15 cellular contexts compared by ENCODE assay signal in genomic region chrX:13360146-13360545, GRCh38. TPM values are rescaled to one million over a fixed set of nuclear protein-coding genes. Genes with fewer than 3 reads are reported as not detected.
DNase-seq lines count a peak whose midpoint lies in the region; ATAC-seq, FAIRE-seq and TF ChIP-seq lines count a peak whose summit lies in the region.
"Had no signal": no experiment of that assay in that cellular context is flagged by ENCODE, and none has a peak within 500 bp of the region (broad histone marks: within the 10 kb centered on the region; RNA-seq: fewer than 3 reads in every experiment).

No MANE protein-coding gene starts in this region.

- no peak overlapping the region for H3K4me3 ChIP-seq in OCI-LY7 (ENCODE audit: low read depth, low read length, poor library complexity, severe bottlenecking)
- H3K4me3 ChIP-seq in mucosa of descending colon = no peak overlapping the region
- H3K4me3 ChIP-seq: K562, SJSA1 had no signal

- no peaks in the 10 kb centered on the region for H4K20me1 ChIP-seq in OCI-LY7 (ENCODE audit: insufficient read depth, low read length)

- TF ChIP-seq CTCF in OCI-LY7 (conservative IDR thresholded peaks at IDR 0.05; ENCODE audit: low read length) (no peak), mucosa of descending colon (IDR thresholded peaks at IDR 0.05) (no peak), progenitor cell of endocrine pancreas (IDR thresholded peaks at IDR 0.05; ENCODE audit: unreplicated experiment) (no peak), GM10266 (IDR thresholded peaks at IDR 0.05; ENCODE audit: control insufficient read depth, insufficient read depth, low read depth, missing control alignments) (no peak), nephron progenitor cell (IDR thresholded peaks at IDR 0.05) (no peak), Calu3 (IDR thresholded peaks at IDR 0.05; ENCODE audit: unreplicated experiment) (no peak)

- H3K4me1 ChIP-seq in OCI-LY7 (ENCODE audit: insufficient read depth, low read length, poor library complexity, severe bottlenecking) (no peaks in the 10 kb centered on the region), mucosa of descending colon (ENCODE audit: low read depth) (no peaks in the 10 kb centered on the region)
- H3K4me1 ChIP-seq: SJSA1 had no signal

- peak; percentile 74 for FAIRE-seq in GM12892 (lab: Jason Lieb, UNC)
- FAIRE-seq: K562 had no signal

- BruUV-seq in OCI-LY7 (replicated peaks; lab: Mats Ljungman, UMichigan) = no TSS peak
- BruUV-seq in Calu3 (replicated peaks; lab: Mats Ljungman, UMichigan) = no TSS peak

- POLR2A ChIA-PET in OCI-LY7 (lab: Charles Lee) = no interaction called here

- H3K4me3 Mint-ChIP-seq in progenitor cell of endocrine pancreas (ENCODE audit: low read depth) (no peak overlapping the region), nephron progenitor cell (no peak overlapping the region), Calu3 (ENCODE audit: low read depth, unreplicated experiment) (no peak overlapping the region)
- H3K4me3 Mint-ChIP-seq: CD14-positive monocyte had no signal

- H3K27me3 Mint-ChIP-seq in progenitor cell of endocrine pancreas (no peaks in the 10 kb centered on the region), nephron progenitor cell (ENCODE audit: low read depth, poor library complexity) (peaks cover 3% of the 10 kb centered on the region), Calu3 (ENCODE audit: unreplicated experiment) (no peaks in the 10 kb centered on the region)

- H3K36me3 ChIP-seq in OCI-LY7 (ENCODE audit: insufficient read depth, low read length) (no peaks in the 10 kb centered on the region), mucosa of descending colon (ENCODE audit: low read depth) (no peaks in the 10 kb centered on the region)
- H3K36me3 ChIP-seq: SJSA1 had no signal

- DNase-seq in GM12892 (ENCODE audit: insufficient read length) (no peak), NCI-H146 (lab: John Stamatoyannopoulos, UW) (peak; percentile 77), OCI-LY7 (ENCODE audit: low spot score) (peak; percentile 29), mucosa of descending colon (peak in 1 of 3 donors; percentile 32), progenitor cell of endocrine pancreas (ENCODE audit: low spot score, unreplicated experiment) (no peak), GM10266 (ENCODE audit: extremely low spot score) (no peak), nephron progenitor cell (no peak), Calu3 (no peak)
- DNase-seq: mesendoderm had no signal

- H3K4me1 Mint-ChIP-seq in progenitor cell of endocrine pancreas (ENCODE audit: low read depth) = no peaks in the 10 kb centered on the region
- peaks cover 6% of the 10 kb centered on the region for H3K4me1 Mint-ChIP-seq in nephron progenitor cell
- H3K4me1 Mint-ChIP-seq in Calu3 (ENCODE audit: low read depth, unreplicated experiment) = peaks cover 10% of the 10 kb centered on the region
- H3K4me1 Mint-ChIP-seq: CD14-positive monocyte had no signal

- no peak overlapping the region for H3K27ac ChIP-seq in OCI-LY7 (ENCODE audit: low read depth, low read length, poor library complexity, severe bottlenecking)
- H3K27ac ChIP-seq: SJSA1 had no signal

- intact Hi-C loops in OCI-LY7 (cut with micrococcal nuclease; ENCODE audit: unreplicated experiment) = loop anchor here (10.0 kb wide), 1 partner anchor 415 kb away; no protein-coding TSS in a partner anchor
- intact Hi-C loops in mucosa of descending colon (cut with DNase I, micrococcal nuclease) = no loop called here
- intact Hi-C loops in Calu3 (cut with micrococcal nuclease; ENCODE audit: unreplicated experiment) = no loop called here

- ATAC-seq in mucosa of descending colon = peak; percentile 49
- ATAC-seq: K562 had no signal

- CTCF ChIA-PET in OCI-LY7 (lab: Charles Lee; ENCODE audit: unreplicated experiment) (no interaction called here), Calu3 (lab: Charles Lee) (no interaction called here)

- TF ChIP-seq POLR2A in GM12892 (IDR thresholded peaks at IDR 0.05; ENCODE audit: low read depth, low read length) = no peak

- no peaks in the 10 kb centered on the region for H3K9me2 ChIP-seq in OCI-LY7 (ENCODE audit: insufficient read depth, low read length)

- H2AFZ ChIP-seq in OCI-LY7 (ENCODE audit: low read length) = no peak overlapping the region

- no peak overlapping the region for H3K4me2 ChIP-seq in OCI-LY7 (ENCODE audit: low read length)

- H3K9me3 Mint-ChIP-seq in progenitor cell of endocrine pancreas (ENCODE audit: low read depth) = peaks cover 11% of the 10 kb centered on the region
- H3K9me3 Mint-ChIP-seq in nephron progenitor cell = peaks cover 23% of the 10 kb centered on the region
- H3K9me3 Mint-ChIP-seq in Calu3 (ENCODE audit: low read depth, unreplicated experiment) = no peaks in the 10 kb centered on the region

- H3K27ac Mint-ChIP-seq in progenitor cell of endocrine pancreas = no peak overlapping the region
- H3K27ac Mint-ChIP-seq in nephron progenitor cell = no peak overlapping the region
- no peak overlapping the region for H3K27ac Mint-ChIP-seq in Calu3 (ENCODE audit: unreplicated experiment)
- H3K27ac Mint-ChIP-seq: CD14-positive monocyte had no signal

- H3K9me3 ChIP-seq in OCI-LY7 (ENCODE audit: low read length) (no peaks in the 10 kb centered on the region), mucosa of descending colon (no peaks in the 10 kb centered on the region)
- H3K9me3 ChIP-seq: SJSA1 had no signal

- H3K79me2 ChIP-seq in OCI-LY7 (ENCODE audit: insufficient read depth, low read depth, low read length) = no peaks in the 10 kb centered on the region

- peaks cover 1% of the 10 kb centered on the region for H3K36me3 Mint-ChIP-seq in progenitor cell of endocrine pancreas (ENCODE audit: insufficient read depth)
- no peaks in the 10 kb centered on the region for H3K36me3 Mint-ChIP-seq in nephron progenitor cell (ENCODE audit: low read depth)
- H3K36me3 Mint-ChIP-seq in Calu3 (ENCODE audit: insufficient read depth, unreplicated experiment) = no peaks in the 10 kb centered on the region
- H3K36me3 Mint-ChIP-seq: CD14-positive monocyte had no signal

RNA-seq across cellular contexts. Expression of gene ATXN3L, which starts 40.3 kb away (rescaled TPM):
- 1.1 TPM for polyA plus RNA-seq in GM12892 (2012; ENCODE audit: missing spikeins)
- total RNA-seq in OCI-LY7 (2014; rRNA removed; shearing (Covaris generic)) = not detected in 2 replicates
- total RNA-seq in OCI-LY7 (2022) = not detected in 2 replicates
- not detected for total RNA-seq in mucosa of descending colon
- not detected in 2 replicates for total RNA-seq in progenitor cell of endocrine pancreas
- total RNA-seq in Calu3 (2022) = not detected in 2 replicates
- total RNA-seq: dermis microvascular lymphatic vessel endothelial cell, K562, NCI-H460, osteoblast, SJSA1 had no signal
- polyA plus RNA-seq: CD14-positive monocyte had no signal

Comparison
In these comparisons a context has a peak if more than half of its experiments do, and no peak if none do; other contexts are left out.
1. DNase-seq: peak in NCI-H146 (single experiment) and OCI-LY7 (single experiment); none in GM12892 (single experiment), progenitor cell of endocrine pancreas (single experiment), GM10266 (single experiment), nephron progenitor cell (single experiment) and Calu3 (single experiment).